In the genomic region with DNA sequence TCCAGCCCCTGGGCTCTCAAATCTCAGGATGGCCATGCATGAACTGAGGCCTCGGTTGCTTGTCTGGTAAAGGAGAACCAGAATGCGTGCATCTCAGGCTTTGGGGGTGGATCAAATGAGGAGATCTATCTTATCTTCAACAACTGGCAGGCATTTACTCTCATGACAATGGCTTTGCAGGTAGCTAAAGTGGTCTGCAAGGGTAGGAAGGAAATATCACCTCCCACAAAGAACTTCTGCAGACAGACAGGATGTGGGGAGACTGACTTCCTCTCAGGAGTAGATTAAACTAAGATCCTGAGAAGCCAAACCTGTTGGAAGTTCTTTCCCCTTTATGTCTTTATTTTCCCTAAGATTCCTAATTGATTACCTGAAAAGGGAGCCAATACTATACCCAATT, we compare ENCODE assay signal across 1 cellular context.
TF ChIP-seq lines count a peak whose summit lies in the region.

No MANE protein-coding gene starts in this region.

TF ChIP-seq in WTC11, 78 proteins besides CTCF, POLR2A, EP300 and RAD21 (continued from another document):
- TF ChIP-seq, protein P1, sequence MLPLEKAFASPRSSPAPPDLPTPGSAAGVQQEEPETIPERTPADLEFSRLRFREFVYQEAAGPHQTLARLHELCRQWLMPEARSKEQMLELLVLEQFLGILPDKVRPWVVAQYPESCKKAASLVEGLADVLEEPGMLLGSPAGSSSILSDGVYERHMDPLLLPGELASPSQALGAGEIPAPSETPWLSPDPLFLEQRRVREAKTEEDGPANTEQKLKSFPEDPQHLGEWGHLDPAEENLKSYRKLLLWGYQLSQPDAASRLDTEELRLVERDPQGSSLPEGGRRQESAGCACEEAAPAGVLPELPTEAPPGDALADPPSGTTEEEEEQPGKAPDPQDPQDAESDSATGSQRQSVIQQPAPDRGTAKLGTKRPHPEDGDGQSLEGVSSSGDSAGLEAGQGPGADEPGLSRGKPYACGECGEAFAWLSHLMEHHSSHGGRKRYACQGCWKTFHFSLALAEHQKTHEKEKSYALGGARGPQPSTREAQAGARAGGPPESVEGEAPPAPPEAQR (CRISPR knock-in tag; IDR thresholded peaks at IDR 0.05): 0 out of 2 replicates have a peak, but pooled peaks have one; percentile 11
- TF ChIP-seq ZNF416 (CRISPR knock-in tag; IDR thresholded peaks at IDR 0.05) (no peak), FOXK1 (CRISPR knock-in tag; IDR thresholded peaks at IDR 0.05) (no peak)
